Comparison of ENCODE assay signal across 24 cellular contexts in genomic region chr2:15834381-15835031, GRCh38.
"Had no signal": no experiment of that assay in that cellular context is flagged by ENCODE, and none has a peak within 500 bp of the region (broad histone marks: within the 10 kb centered on the region; RNA-seq: fewer than 3 reads in every experiment).

No MANE protein-coding gene starts in this region.

- H3K36me3 Mint-ChIP-seq: immature natural killer cell; natural killer cell; stimulated activated naive B cell treated with anti-CD40 and anti-IgM and Interleukin-4, amounts not matched to agents 10 μg/mL and 1 μg/mL and 100 μg/mL, for 72 hours had no signal

- ATAC-seq: natural killer cell; right cardiac atrium; sciatic nerve; stimulated activated naive B cell treated with anti-CD40 and anti-IgM and Interleukin-4, amounts not matched to agents 10 μg/mL and 1 μg/mL and 100 μg/mL, for 72 hours; stimulated activated naive CD8-positive, alpha-beta T cell treated with anti-CD3 and anti-CD28 coated beads, Interleukin-15, Interleukin-2, amounts not matched to agents 100 U/mL and 50 U/mL, for 24 hours; upper lobe of right lung had no signal

- H3K9me3 Mint-ChIP-seq: natural killer cell had no signal

- H3K4me1 Mint-ChIP-seq: immature natural killer cell; mesothelial cell of epicardium; naive B cell; natural killer cell; stimulated activated naive B cell treated with anti-CD40 and anti-IgM and Interleukin-4, amounts not matched to agents 10 μg/mL and 1 μg/mL and 100 μg/mL, for 72 hours had no signal

- H3K4me3 Mint-ChIP-seq: immature natural killer cell; mesothelial cell of epicardium; naive B cell; natural killer cell; stimulated activated naive B cell treated with anti-CD40 and anti-IgM and Interleukin-4, amounts not matched to agents 10 μg/mL and 1 μg/mL and 100 μg/mL, for 72 hours had no signal

- DNase-seq: hypothalamus; immature natural killer cell; left ventricle myocardium inferior; mesendoderm; naive B cell; natural killer cell; ovary; retina; stimulated activated CD4-positive, alpha-beta T cell treated with anti-CD3 and anti-CD28 coated beads, Interleukin-12 subunit alpha, Interleukin-12 subunit beta, amount 100 ng/mL, for 4 hours; stimulated activated CD4-positive, alpha-beta T cell treated with anti-CD3 and anti-CD28 coated beads, Interleukin-15, amount 100 ng/mL, for 24 hours; stimulated activated CD4-positive, alpha-beta T cell treated with anti-CD3 and anti-CD28 coated beads, Interleukin-2, amount 100 ng/mL, for 24 hours; stimulated activated CD4-positive, alpha-beta T cell treated with anti-CD3 and anti-CD28 coated beads, Interleukin-4, amount 100 ng/mL, for 1 hour; stimulated activated naive B cell treated with anti-CD40 and anti-IgM and Interleukin-4, amounts not matched to agents 10 μg/mL and 1 μg/mL and 100 μg/mL, for 72 hours; stimulated activated naive CD8-positive, alpha-beta T cell treated with anti-CD3 and anti-CD28 coated beads, Interleukin-15, Interleukin-2, amounts not matched to agents 100 U/mL and 50 U/mL, for 24 hours; stomach; testis; thyroid gland; transverse colon; uterus had no signal

- H3K27me3 Mint-ChIP-seq: stimulated activated naive B cell treated with anti-CD40 and anti-IgM and Interleukin-4, amounts not matched to agents 10 μg/mL and 1 μg/mL and 100 μg/mL, for 72 hours had no signal

- H3K27ac Mint-ChIP-seq: immature natural killer cell; mesothelial cell of epicardium; natural killer cell; stimulated activated naive B cell treated with anti-CD40 and anti-IgM and Interleukin-4, amounts not matched to agents 10 μg/mL and 1 μg/mL and 100 μg/mL, for 72 hours had no signal

- FAIRE-seq: islet of Langerhans had no signal
